8 cellular contexts compared by ENCODE assay signal in the genomic region with DNA sequence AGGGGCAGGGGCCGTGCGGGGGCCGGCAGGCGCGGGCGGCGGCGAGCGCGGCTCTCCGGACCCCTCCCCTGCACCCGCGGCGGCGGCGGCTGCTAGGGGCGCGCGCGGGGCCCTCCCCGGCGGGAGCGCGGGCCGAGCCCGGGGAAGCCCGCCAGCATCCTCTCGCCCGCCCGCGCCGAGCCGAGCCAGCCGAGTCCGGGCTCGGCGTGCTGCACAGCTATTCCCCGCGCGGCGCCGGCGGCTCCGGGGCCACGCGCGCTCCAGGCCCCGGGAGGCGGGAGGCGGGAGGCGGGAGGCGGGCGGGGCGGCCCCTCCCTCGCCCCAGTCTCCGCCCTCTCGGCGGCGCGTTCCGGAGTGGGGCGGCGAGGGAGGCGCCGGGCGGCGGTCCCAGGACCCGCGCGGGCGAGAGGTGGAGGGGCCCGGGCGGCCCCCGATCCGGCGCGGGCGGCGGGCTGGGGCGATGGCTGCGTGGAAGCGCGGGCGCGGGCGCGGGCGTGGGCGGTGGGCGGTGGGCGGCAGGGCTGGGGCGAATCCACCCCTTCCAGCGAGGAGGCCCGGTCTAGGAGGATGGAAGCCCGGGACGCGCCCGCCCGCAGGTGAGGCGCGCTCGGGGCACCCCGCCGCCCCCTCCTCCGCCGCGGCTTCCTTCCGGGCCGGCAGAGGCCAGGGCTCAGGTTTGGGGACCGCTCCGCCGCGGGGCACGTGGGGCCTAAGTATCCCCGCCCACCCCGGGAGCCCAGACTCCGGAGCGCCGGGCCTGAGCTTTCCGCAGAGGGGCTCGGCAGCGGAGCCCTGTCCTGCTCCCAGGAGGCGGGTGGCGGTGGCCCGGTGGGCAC. TPM values are rescaled to one million over a fixed set of nuclear protein-coding genes. Genes with fewer than 3 reads are reported as not detected.
A peak's percentile ranks its signal among the peaks of the same experiment; 100 is the strongest.
DNase-seq lines count a peak whose midpoint lies in the region; ATAC-seq and TF ChIP-seq lines count a peak whose summit lies in the region.

A gene (minus strand): TSS at position 261 of the 836 bp plus-strand sequence. CDS start 1,250 bp downstream, outside the sequence.

- ATAC-seq in HG03354 (IDR thresholded peaks at IDR 0.05; ENCODE audit: poor library complexity, severe bottlenecking, unreplicated experiment) (peak; percentile 66), heart right ventricle (peak in 7 of 8 donors; percentile 28 to 79 (median 59))

- H3K9me3 Mint-ChIP-seq in progenitor cell of endocrine pancreas (ENCODE audit: low read depth) = no peaks in the 10 kb centered on the region

- POLR2A ChIA-PET in BJ (lab: Charles Lee) = no interaction called here

- H3K27me3 Mint-ChIP-seq in progenitor cell of endocrine pancreas = peaks cover 36% of the 10 kb centered on the region

- peaks cover 44% of the 10 kb centered on the region for H3K79me2 ChIP-seq in SU-DHL-6 (ENCODE audit: insufficient read depth, low read length)

- no peak for DNase-seq in BJ (ENCODE audit: low read depth)
- peak; percentile 35 to 65 for DNase-seq in heart right ventricle
- peak; percentile 33 for DNase-seq in progenitor cell of endocrine pancreas (ENCODE audit: low spot score, unreplicated experiment)
- DNase-seq in NCI-H1092 (lab: John Stamatoyannopoulos, UW) = no peak

- TF ChIP-seq POLR2A in GM19193 (IDR thresholded peaks at IDR 0.05; ENCODE audit: extremely low read depth, insufficient read depth, insufficient read length) = peak; percentile 49

- H4K20me1 ChIP-seq in SU-DHL-6 (ENCODE audit: low read depth, low read length) = no peaks in the 10 kb centered on the region

- H3K4me3 Mint-ChIP-seq in progenitor cell of endocrine pancreas (ENCODE audit: low read depth) = peak within 1 kb of the TSS; percentile 70

- peak within 1 kb of the TSS; percentile 46 for H3K27ac Mint-ChIP-seq in progenitor cell of endocrine pancreas

- H3K27ac ChIP-seq in SU-DHL-6 (ENCODE audit: low read depth, low read length) (peak within 1 kb of the TSS; percentile 57), adipose tissue (ENCODE audit: low read depth, low read length) (peak within 1 kb of the TSS; percentile 8), heart right ventricle (peak within 1 kb of the TSS in 9 of 10 donors; percentile 28 to 80 (median 69))

- H3K4me3 ChIP-seq in BJ (ENCODE audit: low read depth, low read length) (peak within 1 kb of the TSS; percentile 61), SU-DHL-6 (ENCODE audit: insufficient read depth, low read length, poor library complexity, severe bottlenecking) (peak within 1 kb of the TSS; percentile 72), heart right ventricle (peak within 1 kb of the TSS; percentile 43 to 75 (median 60))

- TF ChIP-seq CTCF in BJ (IDR thresholded peaks at IDR 0.05; ENCODE audit: insufficient read depth, low read depth, low read length) (no peak), SU-DHL-6 (IDR thresholded peaks at IDR 0.05; ENCODE audit: insufficient read depth, low read length, poor library complexity, severe bottlenecking) (no peak), heart right ventricle (IDR thresholded peaks at IDR 0.05) (no peak), progenitor cell of endocrine pancreas (IDR thresholded peaks at IDR 0.05; ENCODE audit: unreplicated experiment) (no peak)

- H3K4me1 ChIP-seq in heart right ventricle = peaks cover 0 to 35% (median 8%) of the 10 kb centered on the region in 9 donors

- H3K9me2 ChIP-seq in SU-DHL-6 (replicated peaks; ENCODE audit: insufficient read depth, low read length) = no peaks in the 10 kb centered on the region

- H3K9ac ChIP-seq in SU-DHL-6 (ENCODE audit: low read length) = peak within 1 kb of the TSS; percentile 84

- CTCF ChIA-PET in BJ (lab: Yijun Ruan, JAX) = interaction anchor here (0.6 to 1.3 kb wide), 3 partner anchors 92 to 1443 kb away, joined by 3 to 5 read pairs (median 3); no protein-coding TSS in a partner anchor

- no peaks in the 10 kb centered on the region for H3K36me3 Mint-ChIP-seq in progenitor cell of endocrine pancreas (ENCODE audit: insufficient read depth)

- H3K9me3 ChIP-seq in SU-DHL-6 (ENCODE audit: insufficient read depth, low read length) (no peaks in the 10 kb centered on the region), heart right ventricle (no peaks in the 10 kb centered on the region)

- WGBS in adipose tissue, 3 donors = 0 to 1% (median 1%) methylated on average over 59 to 118 of the region's 125 CpGs
- 1 to 2% methylated on average over 48 to 124 of the region's 125 CpGs for WGBS in heart right ventricle, 2 donors

- intact Hi-C loops in heart right ventricle (cut with DNase I) = loop anchor here in 3 of 10 donors (5.0 to 10.0 kb wide), 2 partner anchors 63 to 65 kb away; no protein-coding TSS in a partner anchor

- H3K27me3 ChIP-seq in BJ (ENCODE audit: control insufficient read depth, insufficient read depth, low read length) (no peaks in the 10 kb centered on the region), SU-DHL-6 (ENCODE audit: low read length) (no peaks in the 10 kb centered on the region), heart right ventricle (peaks cover 0 to 12% (median 0%) of the 10 kb centered on the region in 7 donors)

- H2AFZ ChIP-seq in SU-DHL-6 (ENCODE audit: low read depth, low read length, severe bottlenecking) = peak within 1 kb of the TSS; percentile 80

- H3K36me3 ChIP-seq in BJ (ENCODE audit: control insufficient read depth, insufficient read depth, low read length) (peaks cover 6% of the 10 kb centered on the region; the same call in 1 of the 2 replicates), SU-DHL-6 (ENCODE audit: low read length) (no peaks in the 10 kb centered on the region), heart right ventricle (no peaks in the 10 kb centered on the region)

- peaks cover 3% of the 10 kb centered on the region for H3K4me1 Mint-ChIP-seq in progenitor cell of endocrine pancreas (ENCODE audit: low read depth)

- H3F3A ChIP-seq in SU-DHL-6 (ENCODE audit: insufficient read depth) = peaks cover 5% of the 10 kb centered on the region; the same call in 1 of the 2 replicates

- peak within 1 kb of the TSS; percentile 89 for H3K4me2 ChIP-seq in SU-DHL-6 (ENCODE audit: low read depth, low read length, poor library complexity, severe bottlenecking)

RNA-seq across cellular contexts. Expression of the gene that starts here (rescaled TPM):
- polyA plus RNA-seq in BJ (2011; rRNA removed) = 43.2 and 73.3 TPM in 2 replicates
- polyA minus RNA-seq in BJ (2011; rRNA and poly(A)+ RNA removed) = 93.4 and 100 TPM in 2 replicates
- polyA plus RNA-seq in adipose tissue = 100 to 1,000 TPM in 1 of 3 donors, 10 to 100 TPM in 2; 16.4 to 120 (median 96.4) TPM
- 10 to 100 TPM in 5 of 10 donors, 1 to 10 TPM in 5; 5.3 to 50.8 (median 10.5) TPM for total RNA-seq in heart right ventricle
- polyA plus RNA-seq in heart right ventricle = 10 to 100 TPM; 16.4 to 19.5 TPM
- 22.6 and 24.6 TPM in 2 replicates for total RNA-seq in progenitor cell of endocrine pancreas

Comparison
In these comparisons a context has a peak if more than half of its experiments do, and no peak if none do; other contexts are left out.
1. DNase-seq: peak in heart right ventricle (2 of 2) and progenitor cell of endocrine pancreas (single experiment); none in BJ (single experiment) and NCI-H1092 (single experiment).
2. H3K27ac ChIP-seq: peak in every context shown above with its lines; median percentile 69 in heart right ventricle; 57 in SU-DHL-6; 8 in adipose tissue.
3. Peak in every context shown above with its lines, with median percentiles within 50 percentile points of each other: H3K4me3 ChIP-seq.